8 cellular contexts compared by ENCODE assay signal in genomic region chr15:98779463-98780071, GRCh38.
A peak's percentile ranks its signal among the peaks of the same experiment; 100 is the strongest.
DNase-seq lines count a peak whose midpoint lies in the region; ATAC-seq and TF ChIP-seq lines count a peak whose summit lies in the region.

No MANE protein-coding gene starts in this region.

- H3K4me2 ChIP-seq in fibroblast of lung (ENCODE audit: extremely low read depth, insufficient read depth, low read length): no peak overlapping the region

- H3K4me1 Mint-ChIP-seq in activated T-cell treated with anti-CD3 and anti-CD28 coated beads, Interleukin-2, amount 50 U/mL, for 4 hours (ENCODE audit: low read depth): peaks cover 33% of the 10 kb centered on the region
- H3K4me1 Mint-ChIP-seq in neural crest cell: peaks cover 40% of the 10 kb centered on the region

- H3K27me3 Mint-ChIP-seq in activated T-cell treated with anti-CD3 and anti-CD28 coated beads, Interleukin-2, amount 50 U/mL, for 4 hours (ENCODE audit: low read depth): no peaks in the 10 kb centered on the region
- H3K27me3 Mint-ChIP-seq in neural crest cell (ENCODE audit: low read depth): no peaks in the 10 kb centered on the region

- no peaks in the 10 kb centered on the region for H3K9me3 Mint-ChIP-seq in activated T-cell treated with anti-CD3 and anti-CD28 coated beads, Interleukin-2, amount 50 U/mL, for 4 hours
- H3K9me3 Mint-ChIP-seq in neural crest cell: no peaks in the 10 kb centered on the region

- H3K9ac ChIP-seq in fibroblast of lung (ENCODE audit: insufficient read depth, low read length): no peak overlapping the region

- H3K4me1 ChIP-seq in fibroblast of lung (ENCODE audit: control insufficient read depth, extremely low read depth, insufficient read depth, low read length) (no peaks in the 10 kb centered on the region), stomach (peaks cover 28 to 67% (median 44%) of the 10 kb centered on the region in 4 donors)

- peak; percentile 88 for DNase-seq in D341Med (ENCODE audit: low spot score)
- peak; percentile 75 for DNase-seq in GM20000 (ENCODE audit: low spot score)
- DNase-seq in HPDE6-E6E7 (ENCODE audit: extremely low spot score): peak; percentile 62
- DNase-seq in activated T-cell treated with anti-CD3 and anti-CD28 coated beads, Interleukin-2, amount 50 U/mL, for 4 hours: peak; percentile 71
- peak; percentile 56 to 70 for DNase-seq in fibroblast of lung (ENCODE audit: low read depth in 2 of 2)
- peak; percentile 86 for DNase-seq in neural crest cell (ENCODE audit: low read depth, low spot score)
- peak; percentile 85 for DNase-seq in stomach

- no peaks in the 10 kb centered on the region for H4K20me1 ChIP-seq in fibroblast of lung (ENCODE audit: control insufficient read depth, extremely low read depth, insufficient read depth, low read length)

- TF ChIP-seq CTCF in GM20000 (IDR thresholded peaks at IDR 0.05; ENCODE audit: extremely low read depth, missing control alignments) (peak; percentile 95), fibroblast of lung (conservative IDR thresholded peaks at IDR 0.05 in 1 of 2, IDR thresholded peaks at IDR 0.05 in 1 of 2; ENCODE audit: low read depth in 1 of 2, low read length in 2 of 2) (peak; percentile 89 to 98), neural crest cell (conservative IDR thresholded peaks at IDR 0.05) (peak; percentile 97), stomach (IDR thresholded peaks at IDR 0.05) (peak in 5 of 7 experiments; percentile 85 to 90 (median 87))

- no peak overlapping the region for H2AFZ ChIP-seq in fibroblast of lung (ENCODE audit: low read length)

- no peak for TF ChIP-seq EP300 in stomach (IDR thresholded peaks at IDR 0.05)

- H3K36me3 ChIP-seq in fibroblast of lung (ENCODE audit: control insufficient read depth, insufficient read depth, low read length) (no peaks in the 10 kb centered on the region), stomach (no peaks in the 10 kb centered on the region)

- no peak overlapping the region for H3K27ac Mint-ChIP-seq in neural crest cell (ENCODE audit: unreplicated experiment)

- no peak overlapping the region for H3K4me3 ChIP-seq in fibroblast of lung (replicated peaks in 1 of 4; ENCODE audit: control extremely low read depth in 1 of 4, insufficient read depth in 1 of 4, low read depth in 3 of 4, low read length in 4 of 4)
- no peak overlapping the region for H3K4me3 ChIP-seq in stomach

- H3K4me3 Mint-ChIP-seq in activated T-cell treated with anti-CD3 and anti-CD28 coated beads, Interleukin-2, amount 50 U/mL, for 4 hours: peak overlapping the region; percentile 42
- H3K4me3 Mint-ChIP-seq in neural crest cell: no peak overlapping the region

- no peaks in the 10 kb centered on the region for H3K9me3 ChIP-seq in fibroblast of lung (ENCODE audit: control insufficient read depth, insufficient read depth, low read depth, low read length)
- H3K9me3 ChIP-seq in stomach: no peaks in the 10 kb centered on the region

- intact Hi-C loops in stomach (cut with DNase I; ENCODE audit: low total_unique reads): loop anchor here (10.0 kb wide), 1 partner anchor 125 kb away; no protein-coding TSS in a partner anchor

- H3K27ac ChIP-seq in fibroblast of lung (ENCODE audit: insufficient read depth, low read length) (no peak overlapping the region), stomach (peak overlapping the region; percentile 11 to 75 (median 28))

- WGBS in stomach, 5 donors: 16 to 38% (median 24%) methylated on average over 12 to 16 of the region's 16 CpGs

- peak; percentile 83 to 88 for ATAC-seq in activated T-cell treated with anti-CD3 and anti-CD28 coated beads, Interleukin-2, amount 50 U/mL, for 4 hours

- H3K36me3 Mint-ChIP-seq in activated T-cell treated with anti-CD3 and anti-CD28 coated beads, Interleukin-2, amount 50 U/mL, for 4 hours (ENCODE audit: insufficient read depth): no peaks in the 10 kb centered on the region
- H3K36me3 Mint-ChIP-seq in neural crest cell (ENCODE audit: low read depth): no peaks in the 10 kb centered on the region

- H3K27me3 ChIP-seq in fibroblast of lung (ENCODE audit: control insufficient read depth, insufficient read depth, low read length): no peaks in the 10 kb centered on the region
- H3K27me3 ChIP-seq in stomach: no peaks in the 10 kb centered on the region

- no peak for TF ChIP-seq POLR2A in stomach (IDR thresholded peaks at IDR 0.05)

- peaks cover 19% of the 10 kb centered on the region for H3K79me2 ChIP-seq in fibroblast of lung (ENCODE audit: control insufficient read depth, insufficient read depth, low read length)

TF ChIP-seq in PFSK-1, 5 proteins besides CTCF, POLR2A, EP300 and RAD21:
- TF ChIP-seq, protein P1, sequence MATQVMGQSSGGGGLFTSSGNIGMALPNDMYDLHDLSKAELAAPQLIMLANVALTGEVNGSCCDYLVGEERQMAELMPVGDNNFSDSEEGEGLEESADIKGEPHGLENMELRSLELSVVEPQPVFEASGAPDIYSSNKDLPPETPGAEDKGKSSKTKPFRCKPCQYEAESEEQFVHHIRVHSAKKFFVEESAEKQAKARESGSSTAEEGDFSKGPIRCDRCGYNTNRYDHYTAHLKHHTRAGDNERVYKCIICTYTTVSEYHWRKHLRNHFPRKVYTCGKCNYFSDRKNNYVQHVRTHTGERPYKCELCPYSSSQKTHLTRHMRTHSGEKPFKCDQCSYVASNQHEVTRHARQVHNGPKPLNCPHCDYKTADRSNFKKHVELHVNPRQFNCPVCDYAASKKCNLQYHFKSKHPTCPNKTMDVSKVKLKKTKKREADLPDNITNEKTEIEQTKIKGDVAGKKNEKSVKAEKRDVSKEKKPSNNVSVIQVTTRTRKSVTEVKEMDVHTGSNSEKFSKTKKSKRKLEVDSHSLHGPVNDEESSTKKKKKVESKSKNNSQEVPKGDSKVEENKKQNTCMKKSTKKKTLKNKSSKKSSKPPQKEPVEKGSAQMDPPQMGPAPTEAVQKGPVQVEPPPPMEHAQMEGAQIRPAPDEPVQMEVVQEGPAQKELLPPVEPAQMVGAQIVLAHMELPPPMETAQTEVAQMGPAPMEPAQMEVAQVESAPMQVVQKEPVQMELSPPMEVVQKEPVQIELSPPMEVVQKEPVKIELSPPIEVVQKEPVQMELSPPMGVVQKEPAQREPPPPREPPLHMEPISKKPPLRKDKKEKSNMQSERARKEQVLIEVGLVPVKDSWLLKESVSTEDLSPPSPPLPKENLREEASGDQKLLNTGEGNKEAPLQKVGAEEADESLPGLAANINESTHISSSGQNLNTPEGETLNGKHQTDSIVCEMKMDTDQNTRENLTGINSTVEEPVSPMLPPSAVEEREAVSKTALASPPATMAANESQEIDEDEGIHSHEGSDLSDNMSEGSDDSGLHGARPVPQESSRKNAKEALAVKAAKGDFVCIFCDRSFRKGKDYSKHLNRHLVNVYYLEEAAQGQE (IDR thresholded peaks at IDR 0.05; ENCODE audit: insufficient read depth in 1 of 2, low read depth in 2 of 2, low read length in 2 of 2): no peak
- TF ChIP-seq SIN3A (IDR thresholded peaks at IDR 0.05; ENCODE audit: borderline replicate concordance, insufficient read depth, low read length) (peak; percentile 68), FOXP2 (optimal IDR thresholded peaks at IDR 0.05; ENCODE audit: borderline replicate concordance, extremely low read depth, extremely low read length, insufficient read depth) (peak; percentile 86), TAF1 (IDR thresholded peaks at IDR 0.05; ENCODE audit: borderline replicate concordance, insufficient read depth, low read length) (0 out of 2 replicates have a peak, but pooled peaks have one; percentile 44), POLR2AphosphoS5 (IDR thresholded peaks at IDR 0.05; ENCODE audit: low read depth, low read length) (0 out of 2 replicates have a peak, but pooled peaks have one; percentile 31)
